In genomic region chr20:63698739-63699465, GRCh38 we compare ENCODE assay signal across 8 cellular contexts. TPM values are rescaled to one million over a fixed set of nuclear protein-coding genes. Genes with fewer than 3 reads are reported as not detected.
DNase-seq lines count a peak whose midpoint lies in the region; ATAC-seq and TF ChIP-seq lines count a peak whose summit lies in the region.

No MANE protein-coding gene starts in this region.

- WGBS in mesodermal cell (ENCODE audit: insufficient coverage in 2 of 2), 2 experiments: 62 to 63% methylated on average over 13 to 16 of the region's 19 CpGs

- CTCF ChIA-PET in PC-3 (lab: Charles Lee): interaction anchor here (0.6 kb wide), 1 partner anchor 340 kb away, joined by 3 read pairs; no protein-coding TSS in a partner anchor

- H3K9me2 ChIP-seq in PC-3 (replicated peaks; ENCODE audit: low read length): no peaks in the 10 kb centered on the region

- no peaks in the 10 kb centered on the region for H3K9me3 Mint-ChIP-seq in chondrocyte (ENCODE audit: low read depth)

- peaks cover 39% of the 10 kb centered on the region for H3K4me1 ChIP-seq in PC-3 (ENCODE audit: insufficient read depth, low read length)
- H3K4me1 ChIP-seq in mesodermal cell (ENCODE audit: control insufficient read depth, insufficient read depth, low read length, poor library complexity, severe bottlenecking): peaks cover 28% of the 10 kb centered on the region

- intact Hi-C loops in PC-3 (cut with micrococcal nuclease): no loop called here

- peaks cover 28% of the 10 kb centered on the region for H3K4me1 Mint-ChIP-seq in chondrocyte (ENCODE audit: low read depth)

- no peaks in the 10 kb centered on the region for H3K27me3 Mint-ChIP-seq in chondrocyte (ENCODE audit: low read depth)

- H3K27me3 ChIP-seq in PC-3 (ENCODE audit: low read length): no peaks in the 10 kb centered on the region

- H3K9me3 ChIP-seq in PC-3 (ENCODE audit: low read length) (no peaks in the 10 kb centered on the region), mesodermal cell (ENCODE audit: control insufficient read depth, low read length) (no peaks in the 10 kb centered on the region)

- no peaks in the 10 kb centered on the region for H3F3A ChIP-seq in PC-3 (ENCODE audit: low read length, unreplicated experiment)

- H3K36me3 ChIP-seq in PC-3 (ENCODE audit: low read depth, low read length) (0 out of 2 replicates have a peak, but pooled peaks cover 4% of the 10 kb centered on the region), mesodermal cell (ENCODE audit: control insufficient read depth, insufficient read depth, low read length) (peaks cover 16% of the 10 kb centered on the region)

- H3K36me3 Mint-ChIP-seq in chondrocyte (ENCODE audit: low read depth): no peaks in the 10 kb centered on the region

- no TSS peak for BruUV-seq in PC-3 (replicated peaks; lab: Mats Ljungman, UMichigan)

- H3K27ac Mint-ChIP-seq in chondrocyte (ENCODE audit: unreplicated experiment): peak overlapping the region; percentile 87

- ATAC-seq in PC-3 (peak; percentile 47), GM18909 (IDR thresholded peaks at IDR 0.05; ENCODE audit: poor library complexity, unreplicated experiment) (no peak), HG03342 (IDR thresholded peaks at IDR 0.05; ENCODE audit: unreplicated experiment) (no peak)

- no peaks in the 10 kb centered on the region for H4K20me1 ChIP-seq in PC-3 (ENCODE audit: low read length)

- H3K4me3 ChIP-seq in PC-3 (ENCODE audit: low read length): peak overlapping the region; percentile 63; the same call in 1 of the 2 replicates
- H3K4me3 ChIP-seq in mesodermal cell (ENCODE audit: extremely low read depth, insufficient read depth, low read length, poor library complexity, severe bottlenecking): no peak overlapping the region

- TF ChIP-seq CTCF in PC-3 (conservative IDR thresholded peaks at IDR 0.05; ENCODE audit: low read depth, low read length) (no peak), chondrocyte (IDR thresholded peaks at IDR 0.05) (no peak)

- 0 out of 2 replicates have a peak, but pooled peaks cover 7% of the 10 kb centered on the region for H3K79me2 ChIP-seq in PC-3 (ENCODE audit: low read length)

- peak overlapping the region; percentile 48; the same call in 1 of the 2 replicates for H2AFZ ChIP-seq in PC-3 (ENCODE audit: low read length)

- peak overlapping the region; percentile 89 for H3K4me2 ChIP-seq in PC-3 (ENCODE audit: low read length)

- DNase-seq in EH (ENCODE audit: low read depth): peak; percentile 92
- peak; percentile 90 for DNase-seq in PC-3
- DNase-seq in chondrocyte (ENCODE audit: low spot score): peak; percentile 88
- DNase-seq in pons (ENCODE audit: low spot score): no peak
- no peak for DNase-seq in foreskin melanocyte

- H3K27ac ChIP-seq in PC-3 (ENCODE audit: low read length) (peak overlapping the region; percentile 95), mesodermal cell (ENCODE audit: low read depth, low read length, severe bottlenecking) (peak overlapping the region; percentile 62)

- POLR2A ChIA-PET in PC-3 (lab: Charles Lee; ENCODE audit: unreplicated experiment): interaction anchor here (0.6 to 1.2 kb wide), 6 partner anchors 10 to 175 kb away, joined by 3 to 7 read pairs (median 3); no protein-coding TSS in a partner anchor

- H3K9ac ChIP-seq in PC-3 (ENCODE audit: low read length): peak overlapping the region; percentile 79

- no peak overlapping the region for H3K4me3 Mint-ChIP-seq in chondrocyte (ENCODE audit: unreplicated experiment)

RNA-seq across cellular contexts. Expression of gene TNFRSF6B, which starts 2.5 kb away (rescaled TPM):
- total RNA-seq in PC-3 (2014; rRNA removed): 41.6 and 59.0 TPM in 2 replicates
- 0.79 to 0.99 TPM in 2 of 3 replicates, not detected in the other for total RNA-seq in chondrocyte
- 1.4 TPM for polyA plus RNA-seq in mesodermal cell (2013, experiment 1 of 2)
- polyA plus RNA-seq in mesodermal cell (2013, experiment 2 of 2): 1.6 TPM

RNA-seq across cellular contexts. Expression of gene ARFRP1, which starts 8.9 kb away (rescaled TPM):
- total RNA-seq in PC-3 (2014; rRNA removed) (71.2 and 73.5 TPM in 2 replicates), chondrocyte (37.8 to 47.4 TPM (median 39.8 TPM) in 3 replicates)
- polyA plus RNA-seq in mesodermal cell (2013, experiment 1 of 2): 15.0 TPM
- polyA plus RNA-seq in mesodermal cell (2013, experiment 2 of 2): 14.0 TPM

RNA-seq across cellular contexts. Expression of gene ZGPAT, which starts 8.9 kb away (rescaled TPM):
- total RNA-seq in PC-3 (2014; rRNA removed) (37.9 and 56.8 TPM in 2 replicates), chondrocyte (19.2 to 25.6 TPM (median 20.6 TPM) in 3 replicates)
- polyA plus RNA-seq in mesodermal cell (2013, experiment 1 of 2): 19.6 TPM
- polyA plus RNA-seq in mesodermal cell (2013, experiment 2 of 2): 16.6 TPM

RNA-seq across cellular contexts. Expression of gene LIME1, which starts 37.6 kb away (rescaled TPM):
- total RNA-seq in PC-3 (2014; rRNA removed): 17.3 and 18.6 TPM in 2 replicates
- 6.8 to 9.7 TPM (median 7.1 TPM) in 3 replicates for total RNA-seq in chondrocyte
- 9.3 TPM for polyA plus RNA-seq in mesodermal cell (2013, experiment 1 of 2)
- polyA plus RNA-seq in mesodermal cell (2013, experiment 2 of 2): 4.8 TPM

RNA-seq across cellular contexts. Expression of gene SLC2A4RG, which starts 40.7 kb away (rescaled TPM):
- total RNA-seq in PC-3 (2014; rRNA removed) (116 TPM in 2 replicates), chondrocyte (90.7 to 105 TPM (median 101 TPM) in 3 replicates)
- 64.5 TPM for polyA plus RNA-seq in mesodermal cell (2013, experiment 1 of 2)
- 54.6 TPM for polyA plus RNA-seq in mesodermal cell (2013, experiment 2 of 2)

Comparison
In these comparisons a context has a peak if more than half of its experiments do, and no peak if none do; other contexts are left out.
1. DNase-seq: peak in EH (single experiment), PC-3 (single experiment) and chondrocyte (single experiment); none in pons (single experiment) and foreskin melanocyte (single experiment).
2. RNA of gene TNFRSF6B, which starts 2.5 kb away (total RNA-seq): 41.6 to 59.0 TPM in PC-3; 0.79 to 0.99 TPM in chondrocyte; every median in the first group is over 10 times any median in the second.